29 cellular contexts compared by ENCODE assay signal in the genomic region with DNA sequence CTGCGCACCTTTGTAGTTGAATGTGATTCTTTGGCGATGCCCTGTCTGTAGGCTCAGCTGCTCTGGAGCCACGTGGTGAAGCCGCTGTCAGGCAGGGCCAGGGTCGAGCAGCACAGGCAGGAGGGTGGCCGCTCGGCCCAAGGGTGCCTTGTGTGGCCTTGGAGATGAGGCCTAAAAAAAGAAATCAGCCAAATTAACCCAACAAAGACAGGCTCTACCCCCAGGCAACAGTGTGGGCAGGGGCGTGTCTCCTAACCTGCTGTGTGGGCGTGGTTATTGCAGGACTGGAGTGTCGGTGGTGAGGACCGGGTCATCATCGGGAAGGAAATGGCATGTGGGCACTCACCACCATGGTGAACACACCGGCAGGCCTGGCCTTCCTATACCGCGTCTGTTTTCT.
"Had no signal": no experiment of that assay in that cellular context is flagged by ENCODE, and none has a peak within 500 bp of the region (broad histone marks: within the 10 kb centered on the region; RNA-seq: fewer than 3 reads in every experiment).

No MANE protein-coding gene starts in this region.

- H3K4me3 ChIP-seq: gastrocnemius medialis, lower lobe of right lung, pancreas, psoas muscle, sigmoid colon, uterus had no signal

- H3K36me3 ChIP-seq: neutrophil, uterus had no signal

- H3K27me3 ChIP-seq: gastrocnemius medialis, pancreas, sigmoid colon, uterus had no signal

- ATAC-seq: activated naive CD8-positive, alpha-beta T cell treated with anti-CD3 and anti-CD28 coated beads, Interleukin-2, amount 50 U/mL, for 24 hours; gastrocnemius medialis; left lobe of liver; lower lobe of right lung; pancreas; psoas muscle; stimulated activated effector memory CD8-positive, alpha-beta T cell treated with anti-CD3 and anti-CD28 coated beads, Interleukin-12 subunit alpha, Interleukin-12 subunit beta, amount 100 ng/mL, for 72 hours; stimulated activated naive CD8-positive, alpha-beta T cell treated with anti-CD3 and anti-CD28 coated beads, Interleukin-15, amount 100 ng/mL, for 72 hours had no signal

- H3K4me1 ChIP-seq: gastrocnemius medialis, lower lobe of right lung, pancreas, psoas muscle, sigmoid colon, uterus had no signal

- DNase-seq: activated CD4-positive, alpha-beta memory T cell treated with anti-CD3 and anti-CD28 coated beads for 36 hours; activated CD4-positive, alpha-beta T cell treated with anti-CD3 and anti-CD28 coated beads, Interleukin-2, amount 10 ng/mL, durations not matched to agents 24 days and 14 days; activated CD4-positive, CD25-positive, alpha-beta regulatory T cell treated with anti-CD3 and anti-CD28 coated beads, Interleukin-2, amount 50 U/mL, for 72 hours; activated naive CD8-positive, alpha-beta T cell treated with anti-CD3 and anti-CD28 coated beads, Interleukin-2, amount 50 U/mL, for 24 hours; activated T-cell treated with anti-CD3 and anti-CD28 coated beads, Interleukin-2, amount 50 U/mL, for 48 hours; amygdala; dermis blood vessel endothelial cell; effector CD4-positive, alpha-beta T cell; erythroblast; gastrocnemius medialis; head of caudate nucleus; hippocampal formation; immature natural killer cell; kidney; lower lobe of right lung; mesenchymal stem cell; sigmoid colon; stimulated activated CD4-positive, alpha-beta T cell treated with anti-CD3 and anti-CD28 coated beads, Interleukin-4, amount 100 ng/mL, for 24 hours; stimulated activated naive CD8-positive, alpha-beta T cell treated with anti-CD3 and anti-CD28 coated beads, Interleukin-15, amount 100 ng/mL, for 72 hours; substantia nigra; SW 1271; T1000; uterus had no signal

- H3K27ac ChIP-seq: gastrocnemius medialis, lower lobe of right lung, neutrophil, pancreas, psoas muscle, sigmoid colon, uterus, WERI-Rb-1 had no signal

- H3K9me3 ChIP-seq: gastrocnemius medialis, lower lobe of right lung, neutrophil, pancreas, psoas muscle, sigmoid colon, uterus had no signal
